8 cellular contexts compared by ENCODE assay signal in the genomic region with DNA sequence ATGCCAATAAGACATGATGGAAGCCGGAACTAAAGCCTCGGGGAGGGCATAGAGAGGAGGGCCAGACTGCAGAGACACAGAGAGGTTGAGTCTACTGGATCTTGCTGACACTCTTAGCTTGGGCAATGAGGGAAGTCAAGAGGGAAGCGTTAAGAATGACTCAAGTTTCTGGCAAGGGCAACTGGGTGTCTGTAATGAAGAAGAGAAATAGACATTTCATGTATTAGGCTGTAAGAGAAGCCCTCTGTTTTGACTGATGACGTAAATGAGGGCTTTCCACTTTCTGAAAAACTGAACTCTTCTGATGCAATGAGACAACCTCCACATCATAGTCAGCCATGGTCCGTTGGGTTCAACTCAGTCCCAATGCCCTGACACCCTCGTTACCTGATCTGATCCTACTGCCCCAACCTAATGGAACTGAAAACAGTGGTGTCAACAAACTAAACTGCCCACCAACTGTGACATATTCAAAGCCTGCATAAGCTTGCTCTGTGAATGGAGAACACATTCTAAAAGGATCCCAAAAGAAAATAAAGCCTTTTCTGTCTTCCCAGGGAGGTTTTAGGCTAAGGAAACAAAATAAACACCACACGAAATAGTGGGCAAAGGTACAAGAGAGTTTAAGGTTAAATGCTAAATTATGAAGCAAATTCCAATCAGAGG. TPM values are rescaled to one million over a fixed set of nuclear protein-coding genes. Genes with fewer than 3 reads are reported as not detected.
DNase-seq lines count a peak whose midpoint lies in the region; ATAC-seq and TF ChIP-seq lines count a peak whose summit lies in the region.

No MANE protein-coding gene starts in this region.

- 52 to 66% (median 55%) methylated on average over 7 of the region's 7 CpGs for whole genome bisulfite sequencing in psoas muscle, 3 donors

- no peak overlapping the region for H3K27ac Mint-ChIP-seq in activated CD8-positive, alpha-beta memory T cell treated with anti-CD3 and anti-CD28 coated beads, Interleukin-2, amount 10 ng/mL, durations not matched to agents 7 days and 5 days

- no peak overlapping the region for H3K4me3 ChIP-seq in RWPE2 (ENCODE audit: severe bottlenecking)
- peak overlapping the region; percentile 36 for H3K4me3 ChIP-seq in fibroblast of pulmonary artery (replicated peaks; ENCODE audit: low read depth, low read length)
- peak overlapping the region; percentile 40 for H3K4me3 ChIP-seq in psoas muscle

- TF ChIP-seq CTCF in RWPE2 (IDR thresholded peaks at IDR 0.05; ENCODE audit: poor library complexity, severe bottlenecking) = no peak
- no peak for TF ChIP-seq CTCF in fibroblast of pulmonary artery (IDR thresholded peaks at IDR 0.05; ENCODE audit: low read length, missing control alignments)
- no peak for TF ChIP-seq CTCF in psoas muscle (IDR thresholded peaks at IDR 0.05)
- no peak for TF ChIP-seq CTCF in GM10248 (IDR thresholded peaks at IDR 0.05; ENCODE audit: control extremely low read depth, extremely low read depth, low read depth, missing control alignments)

- peaks cover 12% of the 10 kb centered on the region for H3K9me3 Mint-ChIP-seq in activated CD8-positive, alpha-beta memory T cell treated with anti-CD3 and anti-CD28 coated beads, Interleukin-2, amount 10 ng/mL, durations not matched to agents 7 days and 5 days (ENCODE audit: low read depth)

- peak; percentile 19; the same call in 2 of the 3 replicates for ATAC-seq in RWPE2 (ENCODE audit: low read depth)
- ATAC-seq in psoas muscle = peak; percentile 50 to 60 (median 57)
- ATAC-seq in activated CD8-positive, alpha-beta memory T cell treated with anti-CD3 and anti-CD28 coated beads, Interleukin-2, amount 10 ng/mL, durations not matched to agents 7 days and 5 days = no peak

- DNase-seq in Daoy (ENCODE audit: low read depth) = peak; percentile 23
- DNase-seq in RWPE2 (ENCODE audit: low spot score) = no peak
- DNase-seq in fibroblast of pulmonary artery (ENCODE audit: low read depth) = peak; percentile 97
- DNase-seq in psoas muscle = no peak
- no peak for DNase-seq in activated CD8-positive, alpha-beta memory T cell treated with anti-CD3 and anti-CD28 coated beads, Interleukin-2, amount 10 ng/mL, durations not matched to agents 7 days and 5 days
- DNase-seq in stimulated activated CD4-positive, alpha-beta T cell treated with anti-CD3 and anti-CD28 coated beads, Interleukin-4, amount 100 ng/mL, for 1 hour = no peak
- DNase-seq in GM10248 (ENCODE audit: extremely low spot score) = no peak
- DNase-seq in activated naive CD4-positive, alpha-beta T cell treated with anti-CD3 and anti-CD28 coated beads, Interleukin-2, amount 50 U/mL, for 16 hours = no peak

- H3K27me3 ChIP-seq in RWPE2 (ENCODE audit: insufficient read depth, poor library complexity, severe bottlenecking) = no peaks in the 10 kb centered on the region
- no peaks in the 10 kb centered on the region for H3K27me3 ChIP-seq in psoas muscle (ENCODE audit: insufficient read depth in 3 of 3, low read length in 2 of 3)

- H3K27me3 Mint-ChIP-seq in activated CD8-positive, alpha-beta memory T cell treated with anti-CD3 and anti-CD28 coated beads, Interleukin-2, amount 10 ng/mL, durations not matched to agents 7 days and 5 days = no peaks in the 10 kb centered on the region

- H3K4me3 Mint-ChIP-seq in activated CD8-positive, alpha-beta memory T cell treated with anti-CD3 and anti-CD28 coated beads, Interleukin-2, amount 10 ng/mL, durations not matched to agents 7 days and 5 days = no peak overlapping the region

- H3K36me3 ChIP-seq in RWPE2 (ENCODE audit: low read depth) = no peaks in the 10 kb centered on the region
- no peaks in the 10 kb centered on the region for H3K36me3 ChIP-seq in psoas muscle (ENCODE audit: insufficient read depth in 1 of 2, low read depth in 1 of 2)

- H3K4me1 ChIP-seq in RWPE2 (ENCODE audit: insufficient read depth, poor library complexity, severe bottlenecking) (peaks cover 33% of the 10 kb centered on the region), psoas muscle (peaks cover 43% of the 10 kb centered on the region)

- CTCF ChIA-PET in activated CD8-positive, alpha-beta memory T cell treated with anti-CD3 and anti-CD28 coated beads, Interleukin-2, amount 10 ng/mL, durations not matched to agents 7 days and 5 days (lab: Charles Lee) = no interaction called here
- CTCF ChIA-PET in GM10248 (lab: Yijun Ruan, JAX) = no interaction called here

- peak overlapping the region; percentile 99 for H3K27ac ChIP-seq in RWPE2 (ENCODE audit: poor library complexity, severe bottlenecking)
- peak overlapping the region; percentile 93 for H3K27ac ChIP-seq in psoas muscle

- intact Hi-C loops in psoas muscle (cut with DNase I) = loop anchor here (1.0 to 10.0 kb wide), 3 partner anchors 45 to 110 kb away; partner anchors contain the start of gene PM20D2 (in 1 of the 2)

- H3K9me3 ChIP-seq in RWPE2 (ENCODE audit: severe bottlenecking) = peaks cover 4% of the 10 kb centered on the region
- peaks cover 9% of the 10 kb centered on the region for H3K9me3 ChIP-seq in psoas muscle

- H3K4me1 Mint-ChIP-seq in activated CD8-positive, alpha-beta memory T cell treated with anti-CD3 and anti-CD28 coated beads, Interleukin-2, amount 10 ng/mL, durations not matched to agents 7 days and 5 days = peaks cover 2% of the 10 kb centered on the region

- H3K36me3 Mint-ChIP-seq in activated CD8-positive, alpha-beta memory T cell treated with anti-CD3 and anti-CD28 coated beads, Interleukin-2, amount 10 ng/mL, durations not matched to agents 7 days and 5 days = peaks cover 6% of the 10 kb centered on the region

- POLR2A ChIA-PET in GM10248 (lab: Yijun Ruan, JAX) = no interaction called here

RNA-seq across cellular contexts. Expression of gene PNRC1, which starts 45.8 kb away (rescaled TPM):
- total RNA-seq in Daoy (2014; rRNA removed; shearing (Covaris generic)) = 9.8 and 14.8 TPM in 2 replicates
- 100 to 1,000 TPM; 236 to 552 (median 436) TPM for total RNA-seq in psoas muscle
- polyA plus RNA-seq in psoas muscle = 100 to 1,000 TPM in 2 of 3 donors, 10 to 100 TPM in 1; 74.3 to 285 (median 156) TPM
- total RNA-seq in activated CD8-positive, alpha-beta memory T cell treated with anti-CD3 and anti-CD28 coated beads, Interleukin-2, amount 10 ng/mL, durations not matched to agents 7 days and 5 days = 10 to 100 TPM; 66.9 to 71.8 TPM

Comparison
In these comparisons a context has a peak if more than half of its experiments do, and no peak if none do; other contexts are left out.
1. DNase-seq: peak in Daoy (single experiment) and fibroblast of pulmonary artery (single experiment); none in RWPE2 (single experiment), psoas muscle (0 of 2), activated CD8-positive, alpha-beta memory T cell treated with anti-CD3 and anti-CD28 coated beads, Interleukin-2, amount 10 ng/mL, durations not matched to agents 7 days and 5 days (single experiment), stimulated activated CD4-positive, alpha-beta T cell treated with anti-CD3 and anti-CD28 coated beads, Interleukin-4, amount 100 ng/mL, for 1 hour (single experiment), GM10248 (single experiment) and activated naive CD4-positive, alpha-beta T cell treated with anti-CD3 and anti-CD28 coated beads, Interleukin-2, amount 50 U/mL, for 16 hours (single experiment).